ENCODE assay signal across 9 cellular contexts in the genomic region with DNA sequence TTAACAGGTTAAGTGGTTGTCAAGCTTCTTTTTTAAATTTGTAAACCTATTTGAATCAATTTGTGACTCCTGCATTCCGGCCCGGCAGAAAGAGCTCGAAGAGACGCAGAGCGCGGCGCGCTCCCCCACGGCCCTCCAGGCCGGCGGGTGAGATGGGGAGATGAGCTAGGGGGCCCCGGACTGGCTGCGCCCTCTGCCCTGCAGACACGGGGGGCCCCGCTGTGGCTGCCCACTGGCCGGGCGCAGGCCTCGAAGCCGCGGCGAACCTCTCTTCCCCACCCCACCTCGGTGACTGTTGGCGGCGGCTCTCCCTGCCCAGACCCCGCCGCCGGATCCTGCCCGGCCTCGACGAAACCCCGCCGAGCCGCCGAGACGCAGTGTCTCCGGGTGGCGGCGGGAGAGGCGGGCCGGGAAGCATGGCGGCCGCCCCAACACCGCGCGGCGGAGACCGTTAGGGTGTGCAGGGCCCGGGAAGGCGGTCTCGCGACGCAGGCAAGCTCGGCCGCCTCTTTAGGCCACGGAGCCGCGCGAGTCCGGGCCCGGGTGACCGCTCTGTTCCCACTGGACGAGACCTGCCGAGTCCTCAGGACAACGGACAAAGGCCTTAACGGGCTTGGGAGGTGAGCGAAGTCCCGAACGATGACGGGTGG. TPM values are rescaled to one million over a fixed set of nuclear protein-coding genes. Genes with fewer than 3 reads are reported as not detected.
DNase-seq lines count a peak whose midpoint lies in the region; ATAC-seq and TF ChIP-seq lines count a peak whose summit lies in the region.
"Had no signal": no experiment of that assay in that cellular context is flagged by ENCODE, and none has a peak within 500 bp of the region (broad histone marks: within the 10 kb centered on the region; RNA-seq: fewer than 3 reads in every experiment).

No MANE protein-coding gene starts in this region.

- peak overlapping the region; percentile 57 for H3K4me3 Mint-ChIP-seq in dendritic cell treated with granulocyte-macrophage colony-stimulating factor and Interleukin-4, amounts not matched to agents 40 ng/mL and 50 ng/mL, for 4 days

- intact Hi-C loops in dendritic cell treated with granulocyte-macrophage colony-stimulating factor and Interleukin-4, amounts not matched to agents 40 ng/mL and 50 ng/mL, for 4 days (cut with micrococcal nuclease), result loop anchor here (5.0 kb wide), 1 partner anchor 41 kb away; the partner anchor contains the start of gene GPNMB

- H3K9me3 Mint-ChIP-seq in dendritic cell treated with granulocyte-macrophage colony-stimulating factor and Interleukin-4, amounts not matched to agents 40 ng/mL and 50 ng/mL, for 4 days, result no peaks in the 10 kb centered on the region

- ATAC-seq in lung (ENCODE audit: insufficient read depth, low FRiP score), result peak; percentile 58
- ATAC-seq in HG03520 (IDR thresholded peaks at IDR 0.05; ENCODE audit: unreplicated experiment), result no peak

- H3K27me3 ChIP-seq in lung (ENCODE audit: control insufficient read depth, insufficient read depth) (no peaks in the 10 kb centered on the region), tibial nerve (peaks cover 0 to 7% of the 10 kb centered on the region in 2 donors)

- TF ChIP-seq EP300 in tibial nerve (IDR thresholded peaks at IDR 0.05), result no peak

- H3K9me3 ChIP-seq in lung (ENCODE audit: control insufficient read depth in 2 of 2, insufficient read depth in 1 of 2, low read length in 1 of 2) (peaks cover 0 to 2% of the 10 kb centered on the region in 2 donors), tibial nerve (no peaks in the 10 kb centered on the region)

- H3K36me3 ChIP-seq in lung (ENCODE audit: control insufficient read depth in 2 of 2, insufficient read depth in 2 of 2, low read length in 2 of 2) (peaks cover 2 to 8% of the 10 kb centered on the region in 2 donors), tibial nerve (peaks cover 0 to 30% (median 0%) of the 10 kb centered on the region in 3 donors)

- H3K4me3 ChIP-seq in lung (peak overlapping the region; percentile 22), tibial nerve (peak overlapping the region; percentile 4 to 44 (median 22))

- CTCF ChIA-PET in HEK293T (lab: Yijun Ruan, JAX), result no interaction called here

- no peaks in the 10 kb centered on the region for H3K4me1 ChIP-seq in lung (ENCODE audit: control insufficient read depth in 2 of 2, insufficient read depth in 2 of 2, low read length in 2 of 2)
- peaks cover 0 to 7% (median 0%) of the 10 kb centered on the region in 4 donors for H3K4me1 ChIP-seq in tibial nerve

- peaks cover 18% of the 10 kb centered on the region for H3K27me3 Mint-ChIP-seq in dendritic cell treated with granulocyte-macrophage colony-stimulating factor and Interleukin-4, amounts not matched to agents 40 ng/mL and 50 ng/mL, for 4 days

- peaks cover 23% of the 10 kb centered on the region for H3K36me3 Mint-ChIP-seq in dendritic cell treated with granulocyte-macrophage colony-stimulating factor and Interleukin-4, amounts not matched to agents 40 ng/mL and 50 ng/mL, for 4 days (ENCODE audit: low read depth)

- POLR2A ChIA-PET in HEK293T (lab: Yijun Ruan, JAX), result no interaction called here

- DNase-seq in activated T-cell treated with anti-CD3 and anti-CD28 coated beads, Interleukin-2, amount 50 U/mL, for 1 hour, result peak; percentile 24
- no peak for DNase-seq in activated T-cell treated with anti-CD3 and anti-CD28 coated beads for 4 hours
- no peak for DNase-seq in lung (ENCODE audit: low spot score)
- DNase-seq in tibial nerve (ENCODE audit: low spot score in 2 of 2), result no peak
- DNase-seq in HuH-7.5 (ENCODE audit: low spot score), result no peak
- no peak for DNase-seq in HEK293T (ENCODE audit: extremely low spot score)
- DNase-seq: activated CD8-positive, alpha-beta memory T cell treated with anti-CD3 and anti-CD28 coated beads, Interleukin-2, amount 50 U/mL, for 4 hours had no signal

- H3K27ac ChIP-seq in lung (ENCODE audit: low read depth in 1 of 2, low read length in 1 of 2) (peak overlapping the region; percentile 14 to 60), tibial nerve (peak overlapping the region in 1 of 4 donors; percentile 13)

- 15 to 22% methylated on average over 66 to 69 of the region's 69 CpGs for WGBS in lung, 2 donors
- WGBS in tibial nerve, 2 donors, result 25 to 43% methylated on average over 32 to 33 of the region's 69 CpGs

- peaks cover 40% of the 10 kb centered on the region for H3K4me1 Mint-ChIP-seq in dendritic cell treated with granulocyte-macrophage colony-stimulating factor and Interleukin-4, amounts not matched to agents 40 ng/mL and 50 ng/mL, for 4 days (ENCODE audit: low read depth)

- peak overlapping the region; percentile 82 for H3K27ac Mint-ChIP-seq in dendritic cell treated with granulocyte-macrophage colony-stimulating factor and Interleukin-4, amounts not matched to agents 40 ng/mL and 50 ng/mL, for 4 days

- no peak for TF ChIP-seq CTCF in lung (IDR thresholded peaks at IDR 0.05; ENCODE audit: control extremely low read depth, extremely low read depth)
- no peak for TF ChIP-seq CTCF in tibial nerve (IDR thresholded peaks at IDR 0.05)

- no peak for TF ChIP-seq POLR2A in tibial nerve (IDR thresholded peaks at IDR 0.05)

TF ChIP-seq in HEK293T, 16 proteins besides CTCF, POLR2A, EP300 and RAD21:
- TF ChIP-seq NFRKB (IDR thresholded peaks at IDR 0.05) (no peak), L3MBTL2 (conservative IDR thresholded peaks at IDR 0.05) (no peak), FOXA1 (IDR thresholded peaks at IDR 0.05) (no peak), LEF1 (IDR thresholded peaks at IDR 0.05; ENCODE audit: borderline replicate concordance) (no peak), BHLHE40 (IDR thresholded peaks at IDR 0.05; ENCODE audit: borderline replicate concordance) (no peak), PKNOX1 (IDR thresholded peaks at IDR 0.05) (no peak), ARNT (IDR thresholded peaks at IDR 0.05) (no peak), FOXK2 (IDR thresholded peaks at IDR 0.05) (no peak), SUZ12 (IDR thresholded peaks at IDR 0.05) (no peak), CTBP1 (IDR thresholded peaks at IDR 0.05; ENCODE audit: borderline replicate concordance) (no peak), TARDBP (IDR thresholded peaks at IDR 0.05) (no peak)

RNA-seq across cellular contexts. Expression of gene NUP42, which starts 24.1 kb away (rescaled TPM):
- total RNA-seq in lung, result 10 to 100 TPM; 22.8 to 45.3 TPM
- 10 to 100 TPM; 20.2 to 23.2 TPM for polyA plus RNA-seq in lung
- 10 to 100 TPM; 19.2 to 45.6 (median 35.8) TPM for total RNA-seq in tibial nerve

RNA-seq across cellular contexts. Expression of gene GPNMB, which starts 40.6 kb away (rescaled TPM):
- total RNA-seq in lung (100 to 1,000 TPM in 1 of 2 donors, 10 to 100 TPM in 1; 58.5 to 127 TPM), tibial nerve (100 to 1,000 TPM in 1 of 4 donors, 10 to 100 TPM in 3; 47.4 to 156 (median 72.5) TPM)
- 10 to 100 TPM; 47.7 to 96.6 TPM for polyA plus RNA-seq in lung
